ENCODE assay signal across 9 cellular contexts in the genomic region with DNA sequence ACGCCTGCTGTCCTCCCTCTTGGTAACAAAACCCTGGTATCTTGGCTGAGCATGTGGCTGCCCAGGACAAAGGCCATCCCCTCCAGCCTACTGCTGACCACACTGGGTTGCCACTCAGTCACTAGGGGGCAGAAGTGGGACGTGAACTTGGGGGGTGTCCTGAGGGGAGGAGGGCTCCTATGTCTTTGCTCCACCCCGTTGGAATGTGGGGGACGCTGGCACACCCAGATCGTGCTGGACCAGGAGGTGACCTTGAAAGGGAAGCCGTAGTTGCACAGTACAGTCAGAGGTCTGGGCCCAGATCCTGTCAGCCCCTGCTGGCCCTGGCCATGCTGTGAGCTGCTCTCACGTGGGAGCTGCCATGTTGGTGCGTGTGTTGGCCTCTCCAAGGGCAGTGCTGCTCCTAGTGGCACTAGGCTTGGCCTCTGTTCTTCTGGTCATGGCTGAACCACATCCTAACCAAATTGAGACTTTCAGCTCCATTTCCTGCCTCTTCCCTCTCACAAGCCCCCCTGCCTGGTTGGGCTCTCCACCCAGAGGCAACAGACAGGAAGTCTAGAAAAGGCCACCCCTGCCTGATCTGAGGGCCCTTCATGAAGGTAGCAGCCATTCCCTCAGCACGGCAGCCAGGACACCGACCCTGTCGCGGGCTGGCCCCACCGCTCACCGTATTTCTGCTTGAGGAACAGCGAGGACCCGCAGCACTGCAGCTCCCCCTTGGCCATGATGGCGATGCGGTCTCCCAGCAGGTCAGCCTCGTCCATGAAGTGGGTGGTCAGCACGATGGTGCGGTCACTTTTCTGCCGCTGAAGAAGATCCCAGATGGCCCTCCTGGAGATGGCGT. TPM values are rescaled to one million over a fixed set of nuclear protein-coding genes. Genes with fewer than 3 reads are reported as not detected.
DNase-seq lines count a peak whose midpoint lies in the region; ATAC-seq, FAIRE-seq and TF ChIP-seq lines count a peak whose summit lies in the region.
"Had no signal": no experiment of that assay in that cellular context is flagged by ENCODE, and none has a peak within 500 bp of the region (broad histone marks: within the 10 kb centered on the region; RNA-seq: fewer than 3 reads in every experiment).

No MANE protein-coding gene starts in this region.

- no peaks in the 10 kb centered on the region for H3K36me3 Mint-ChIP-seq in activated CD4-positive, alpha-beta T cell treated with anti-CD3 and anti-CD28 coated beads, Interleukin-2, amount 10 ng/mL, durations not matched to agents 7 days and 5 days (ENCODE audit: low read depth)
- H3K36me3 Mint-ChIP-seq: naive B cell had no signal

- POLR2A ChIA-PET in HEK293T (lab: Yijun Ruan, JAX), result no interaction called here
- POLR2A ChIA-PET in activated CD4-positive, alpha-beta T cell treated with anti-CD3 and anti-CD28 coated beads, Interleukin-2, amount 10 ng/mL, durations not matched to agents 7 days and 5 days (lab: Charles Lee), result no interaction called here

- H3K9ac ChIP-seq in adipocyte (ENCODE audit: low read length), result no peak overlapping the region

- CTCF ChIA-PET in HEK293T (lab: Yijun Ruan, JAX), result interaction anchor here (0.6 to 0.7 kb wide), 2 partner anchors 33 to 45 kb away, joined by 3 read pairs; partner anchors contain the start of gene ECI1
- CTCF ChIA-PET in activated CD4-positive, alpha-beta T cell treated with anti-CD3 and anti-CD28 coated beads, Interleukin-2, amount 10 ng/mL, durations not matched to agents 7 days and 5 days (lab: Charles Lee), result interaction anchor here (0.5 to 1.2 kb wide), 2 partner anchors 12 to 38 kb away, joined by 3 read pairs; no protein-coding TSS in a partner anchor

- H3K36me3 ChIP-seq in adipocyte (ENCODE audit: control insufficient read depth, insufficient read depth, low read length, severe bottlenecking), result no peaks in the 10 kb centered on the region
- no peaks in the 10 kb centered on the region for H3K36me3 ChIP-seq in kidney epithelial cell (ENCODE audit: control insufficient read depth, insufficient read depth, low read length)

- no peak overlapping the region for H3K27ac Mint-ChIP-seq in activated CD4-positive, alpha-beta T cell treated with anti-CD3 and anti-CD28 coated beads, Interleukin-2, amount 10 ng/mL, durations not matched to agents 7 days and 5 days
- H3K27ac Mint-ChIP-seq: naive B cell had no signal

- H3K27me3 Mint-ChIP-seq in activated CD4-positive, alpha-beta T cell treated with anti-CD3 and anti-CD28 coated beads, Interleukin-2, amount 10 ng/mL, durations not matched to agents 7 days and 5 days, result no peaks in the 10 kb centered on the region
- H3K27me3 Mint-ChIP-seq: naive B cell had no signal

- H3K4me3 Mint-ChIP-seq in activated CD4-positive, alpha-beta T cell treated with anti-CD3 and anti-CD28 coated beads, Interleukin-2, amount 10 ng/mL, durations not matched to agents 7 days and 5 days, result no peak overlapping the region
- H3K4me3 Mint-ChIP-seq: naive B cell had no signal

- peak; percentile 46 for TF ChIP-seq CTCF in D721Med (IDR thresholded peaks at IDR 0.05; ENCODE audit: insufficient read depth, missing control alignments)
- peak; percentile 42 for TF ChIP-seq CTCF in kidney epithelial cell (IDR thresholded peaks at IDR 0.05; ENCODE audit: insufficient read depth, low read length, poor library complexity, severe bottlenecking)

- no peaks in the 10 kb centered on the region for H3K9me3 Mint-ChIP-seq in activated CD4-positive, alpha-beta T cell treated with anti-CD3 and anti-CD28 coated beads, Interleukin-2, amount 10 ng/mL, durations not matched to agents 7 days and 5 days
- H3K9me3 Mint-ChIP-seq: naive B cell had no signal

- H3K4me1 ChIP-seq in adipocyte (ENCODE audit: control insufficient read depth, insufficient read depth, low read length), result no peaks in the 10 kb centered on the region

- H3K4me3 ChIP-seq in adipocyte (ENCODE audit: low read length) (no peak overlapping the region), kidney epithelial cell (ENCODE audit: low read depth, low read length) (no peak overlapping the region)

- peaks cover 10% of the 10 kb centered on the region for H3K4me1 Mint-ChIP-seq in activated CD4-positive, alpha-beta T cell treated with anti-CD3 and anti-CD28 coated beads, Interleukin-2, amount 10 ng/mL, durations not matched to agents 7 days and 5 days
- H3K4me1 Mint-ChIP-seq: naive B cell had no signal

- no peak for FAIRE-seq in D721Med (lab: Jason Lieb, UNC)

- no peak for DNase-seq in D721Med (ENCODE audit: insufficient read length, low spot score)
- DNase-seq in HEK293T (ENCODE audit: extremely low spot score), result peak; percentile 38
- peak; percentile 48 for DNase-seq in adipocyte (ENCODE audit: low read depth)
- DNase-seq in kidney epithelial cell (ENCODE audit: low read depth), result no peak
- DNase-seq in NCI-H1436 (lab: John Stamatoyannopoulos, UW), result no peak
- DNase-seq in activated CD4-positive, alpha-beta T cell treated with anti-CD3 and anti-CD28 coated beads, Interleukin-2, amount 10 ng/mL, durations not matched to agents 7 days and 5 days, result no peak
- DNase-seq: naive B cell had no signal

- H3K27me3 ChIP-seq in adipocyte (replicated peaks; ENCODE audit: control insufficient read depth, insufficient read depth, low read length), result peaks cover 21% of the 10 kb centered on the region
- H3K27me3 ChIP-seq in kidney epithelial cell (ENCODE audit: control insufficient read depth, insufficient read depth, low read length), result no peaks in the 10 kb centered on the region

- H3K9me3 ChIP-seq in adipocyte (ENCODE audit: control insufficient read depth, low read length), result no peaks in the 10 kb centered on the region

- ATAC-seq in GM19324 (IDR thresholded peaks at IDR 0.05; ENCODE audit: low FRiP score, unreplicated experiment), result no peak
- ATAC-seq in GM18861 (IDR thresholded peaks at IDR 0.05; ENCODE audit: unreplicated experiment), result no peak

TF ChIP-seq in HEK293T, 16 proteins besides CTCF, POLR2A, EP300 and RAD21:
- TF ChIP-seq PKNOX1 (IDR thresholded peaks at IDR 0.05), result no peak
- no peak for TF ChIP-seq FOXM1 (IDR thresholded peaks at IDR 0.05; ENCODE audit: borderline replicate concordance)
- no peak for TF ChIP-seq L3MBTL2 (conservative IDR thresholded peaks at IDR 0.05)
- no peak for TF ChIP-seq LEF1 (IDR thresholded peaks at IDR 0.05; ENCODE audit: borderline replicate concordance)
- no peak for TF ChIP-seq ZNF384 (IDR thresholded peaks at IDR 0.05)
- TF ChIP-seq CTBP1 (IDR thresholded peaks at IDR 0.05; ENCODE audit: borderline replicate concordance), result no peak
- TF ChIP-seq FOXK2 (IDR thresholded peaks at IDR 0.05), result no peak
- TF ChIP-seq TARDBP (IDR thresholded peaks at IDR 0.05), result no peak
- no peak for TF ChIP-seq FOXA1 (IDR thresholded peaks at IDR 0.05)
- no peak for TF ChIP-seq ELF4 (IDR thresholded peaks at IDR 0.05)
- TF ChIP-seq ARNT (IDR thresholded peaks at IDR 0.05), result no peak

RNA-seq across cellular contexts. Expression of gene RNPS1, which starts 29.0 kb away (rescaled TPM):
- total RNA-seq in kidney epithelial cell, result 243 and 268 TPM in 2 replicates
- total RNA-seq in activated CD4-positive, alpha-beta T cell treated with anti-CD3 and anti-CD28 coated beads, Interleukin-2, amount 10 ng/mL, durations not matched to agents 7 days and 5 days, result 100 to 1,000 TPM; 230 to 238 TPM

RNA-seq across cellular contexts. Expression of gene ABCA3, which starts 43.6 kb away (rescaled TPM):
- total RNA-seq in kidney epithelial cell, result 32.1 and 36.3 TPM in 2 replicates
- total RNA-seq in activated CD4-positive, alpha-beta T cell treated with anti-CD3 and anti-CD28 coated beads, Interleukin-2, amount 10 ng/mL, durations not matched to agents 7 days and 5 days, result 1 to 10 TPM; 5.0 to 6.0 TPM

RNA-seq across cellular contexts. Expression of gene ECI1, which starts 45.5 kb away (rescaled TPM):
- total RNA-seq in kidney epithelial cell, result 81.7 and 86.7 TPM in 2 replicates
- total RNA-seq in activated CD4-positive, alpha-beta T cell treated with anti-CD3 and anti-CD28 coated beads, Interleukin-2, amount 10 ng/mL, durations not matched to agents 7 days and 5 days, result 10 to 100 TPM; 30.8 to 42.5 TPM

Comparison
In these comparisons a context has a peak if more than half of its experiments do, and no peak if none do; other contexts are left out.
1. DNase-seq: peak in HEK293T (single experiment) and adipocyte (single experiment); none in D721Med (single experiment), kidney epithelial cell (single experiment), NCI-H1436 (single experiment) and activated CD4-positive, alpha-beta T cell treated with anti-CD3 and anti-CD28 coated beads, Interleukin-2, amount 10 ng/mL, durations not matched to agents 7 days and 5 days (single experiment).